ENCODE assay signal across 18 cellular contexts in the genomic region with DNA sequence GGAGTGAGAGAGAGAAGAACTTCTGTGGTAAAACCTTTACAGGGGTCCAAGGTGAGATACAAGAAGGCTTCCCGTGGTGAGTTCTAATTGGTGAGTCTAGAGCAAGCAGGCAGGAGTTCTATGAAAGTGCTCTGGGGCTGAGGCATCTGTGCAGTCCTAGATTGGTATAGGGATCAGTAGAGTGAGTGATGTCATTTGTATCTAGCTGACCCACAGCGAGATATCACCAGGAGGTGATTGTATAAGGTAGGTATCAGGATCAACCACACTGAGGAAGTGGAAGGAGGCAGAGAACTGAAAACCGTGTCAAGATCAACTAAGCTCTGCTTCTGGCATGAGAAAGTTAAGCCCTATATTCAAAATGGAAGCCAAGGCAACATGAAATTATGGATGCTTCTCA.
DNase-seq lines count a peak whose midpoint lies in the region; ATAC-seq and TF ChIP-seq lines count a peak whose summit lies in the region.
"Had no signal": no experiment of that assay in that cellular context is flagged by ENCODE, and none has a peak within 500 bp of the region (broad histone marks: within the 10 kb centered on the region; RNA-seq: fewer than 3 reads in every experiment).

No MANE protein-coding gene starts in this region.

- H3K4me1 ChIP-seq in OCI-LY3 (ENCODE audit: low read length) = peaks cover 9% of the 10 kb centered on the region; the same call in 1 of the 2 replicates
- H3K4me1 ChIP-seq in esophagus squamous epithelium = no peaks in the 10 kb centered on the region
- H3K4me1 ChIP-seq: BLaER1 treated with 17β-estradiol and CSF1 and Interleukin-3, amounts not matched to agents 10 nM and 100 nM had no signal

- no peak overlapping the region for H3K9ac ChIP-seq in OCI-LY3 (ENCODE audit: low read length)
- H3K9ac ChIP-seq: BLaER1 treated with 17β-estradiol and CSF1 and Interleukin-3, amounts not matched to agents 10 nM and 100 nM; KMS-11 had no signal

- TF ChIP-seq POLR2A in esophagus squamous epithelium (IDR thresholded peaks at IDR 0.05) = no peak

- no peak overlapping the region for H3K4me3 Mint-ChIP-seq in stimulated activated effector memory CD8-positive, alpha-beta T cell treated with anti-CD3 and anti-CD28 coated beads, Interleukin-12 subunit alpha, Interleukin-12 subunit beta, amount 100 ng/mL, for 72 hours

- no peaks in the 10 kb centered on the region for H3K9me3 ChIP-seq in OCI-LY3 (ENCODE audit: insufficient read depth, low read length)
- no peaks in the 10 kb centered on the region for H3K9me3 ChIP-seq in esophagus squamous epithelium
- H3K9me3 ChIP-seq: BLaER1 treated with 17β-estradiol and CSF1 and Interleukin-3, amounts not matched to agents 10 nM and 100 nM had no signal

- no peaks in the 10 kb centered on the region for H3K27me3 ChIP-seq in OCI-LY3 (ENCODE audit: low read depth, low read length)
- H3K27me3 ChIP-seq in esophagus squamous epithelium = no peaks in the 10 kb centered on the region
- H3K27me3 ChIP-seq: BLaER1 treated with 17β-estradiol and CSF1 and Interleukin-3, amounts not matched to agents 10 nM and 100 nM had no signal

- DNase-seq in stimulated activated effector memory CD8-positive, alpha-beta T cell treated with anti-CD3 and anti-CD28 coated beads, Interleukin-12 subunit alpha, Interleukin-12 subunit beta, amount 100 ng/mL, for 72 hours (ENCODE audit: low spot score in 2 of 2) = no peak
- DNase-seq in esophagus squamous epithelium (lab: John Stamatoyannopoulos, UW) = no peak
- no peak for DNase-seq in activated T-cell treated with anti-CD3 and anti-CD28 coated beads, Interleukin-2, amount 50 U/mL, for 48 hours
- no peak for DNase-seq in NCI-H1105 (lab: John Stamatoyannopoulos, UW)
- DNase-seq: H7, IMR-90, NCI-H1105 treated with DMSO at 0.1 percent for 48 hours, NCI-H2029 treated with DMSO at 0.1 percent for 48 hours, NCI-H345, NCI-H524, NCI-H774, Right ventricle myocardium superior, T-helper 2 cell had no signal

- H2AFZ ChIP-seq in OCI-LY3 (ENCODE audit: low read depth, low read length) = peak overlapping the region; percentile 24; the same call in 1 of the 2 replicates

- no peak overlapping the region for H3K4me2 ChIP-seq in OCI-LY3 (ENCODE audit: low read length)
- H3K4me2 ChIP-seq: BLaER1 treated with 17β-estradiol and CSF1 and Interleukin-3, amounts not matched to agents 10 nM and 100 nM; KMS-11 had no signal

- intact Hi-C loops in esophagus squamous epithelium (cut with DNase I) = no loop called here

- H3K36me3 ChIP-seq in OCI-LY3 (replicated peaks; ENCODE audit: low read depth, low read length) (no peaks in the 10 kb centered on the region), esophagus squamous epithelium (no peaks in the 10 kb centered on the region)
- H3K36me3 ChIP-seq: BLaER1 treated with 17β-estradiol and CSF1 and Interleukin-3, amounts not matched to agents 10 nM and 100 nM had no signal

- no peaks in the 10 kb centered on the region for H3K36me3 Mint-ChIP-seq in stimulated activated effector memory CD8-positive, alpha-beta T cell treated with anti-CD3 and anti-CD28 coated beads, Interleukin-12 subunit alpha, Interleukin-12 subunit beta, amount 100 ng/mL, for 72 hours

- no peak overlapping the region for H3K27ac Mint-ChIP-seq in stimulated activated effector memory CD8-positive, alpha-beta T cell treated with anti-CD3 and anti-CD28 coated beads, Interleukin-12 subunit alpha, Interleukin-12 subunit beta, amount 100 ng/mL, for 72 hours

- ATAC-seq in GM18519 (IDR thresholded peaks at IDR 0.05; ENCODE audit: low FRiP score, unreplicated experiment) = peak; percentile 59
- peak; percentile 44 for ATAC-seq in HG02798 (IDR thresholded peaks at IDR 0.05; ENCODE audit: poor library complexity, unreplicated experiment)
- peak; percentile 24 for ATAC-seq in stimulated activated effector memory CD8-positive, alpha-beta T cell treated with anti-CD3 and anti-CD28 coated beads, Interleukin-12 subunit alpha, Interleukin-12 subunit beta, amount 100 ng/mL, for 72 hours

- WGBS in esophagus squamous epithelium, 2 donors = 64 to 65% methylated on average over 3 of the region's 3 CpGs

- H3K9me3 Mint-ChIP-seq in stimulated activated effector memory CD8-positive, alpha-beta T cell treated with anti-CD3 and anti-CD28 coated beads, Interleukin-12 subunit alpha, Interleukin-12 subunit beta, amount 100 ng/mL, for 72 hours = peaks cover 9% of the 10 kb centered on the region

- no peaks in the 10 kb centered on the region for H3K4me1 Mint-ChIP-seq in stimulated activated effector memory CD8-positive, alpha-beta T cell treated with anti-CD3 and anti-CD28 coated beads, Interleukin-12 subunit alpha, Interleukin-12 subunit beta, amount 100 ng/mL, for 72 hours

- H3K4me3 ChIP-seq in OCI-LY3 (ENCODE audit: low read length) (no peak overlapping the region), esophagus squamous epithelium (no peak overlapping the region)
- H3K4me3 ChIP-seq: BLaER1 treated with 17β-estradiol and CSF1 and Interleukin-3, amounts not matched to agents 10 nM and 100 nM had no signal

- H3K79me2 ChIP-seq in OCI-LY3 (ENCODE audit: low read length) = no peaks in the 10 kb centered on the region

- H4K20me1 ChIP-seq in OCI-LY3 (ENCODE audit: insufficient read depth, low read length) = no peaks in the 10 kb centered on the region
- H4K20me1 ChIP-seq: BLaER1 treated with 17β-estradiol and CSF1 and Interleukin-3, amounts not matched to agents 10 nM and 100 nM had no signal

- no peak for TF ChIP-seq CTCF in OCI-LY3 (IDR thresholded peaks at IDR 0.05; ENCODE audit: low read depth, low read length)
- no peak for TF ChIP-seq CTCF in esophagus squamous epithelium (IDR thresholded peaks at IDR 0.05)

- no peak overlapping the region for H3K27ac ChIP-seq in OCI-LY3 (ENCODE audit: low read length)
- no peak overlapping the region for H3K27ac ChIP-seq in esophagus squamous epithelium
- H3K27ac ChIP-seq: BLaER1 treated with 17β-estradiol and CSF1 and Interleukin-3, amounts not matched to agents 10 nM and 100 nM; KMS-11 had no signal
